8 cellular contexts compared by ENCODE assay signal in genomic region chr7:24477807-24478655, GRCh38.
DNase-seq lines count a peak whose midpoint lies in the region; ATAC-seq and TF ChIP-seq lines count a peak whose summit lies in the region.

No MANE protein-coding gene starts in this region.

- no peak overlapping the region for H3K9ac ChIP-seq in SK-N-SH

- WGBS in SK-N-SH (ENCODE audit: low lambda C conversion rate): 51% methylated on average over 5 of the region's 5 CpGs
- 25 to 37% methylated on average over 4 to 5 of the region's 5 CpGs for WGBS in thyroid gland, 2 donors

- TF ChIP-seq RAD21 in SK-N-SH (IDR thresholded peaks at IDR 0.05; ENCODE audit: low read length): no peak

- no peak overlapping the region for H3K4me3 ChIP-seq in SK-N-SH (ENCODE audit: low read depth in 2 of 2, low read length in 1 of 2)
- no peak overlapping the region for H3K4me3 ChIP-seq in thyroid gland (replicated peaks in 1 of 3)

- H3K4me1 ChIP-seq in SK-N-SH (ENCODE audit: control insufficient read depth in 1 of 2, insufficient read depth in 2 of 2, low read depth in 1 of 2, low read length in 1 of 2): peaks cover 0 to 15% of the 10 kb centered on the region in 2 experiments; a peak in 1 of 4 replicates
- H3K4me1 ChIP-seq in thyroid gland: peaks cover 41 to 58% of the 10 kb centered on the region in 2 donors

- H3F3A ChIP-seq in SK-N-SH (replicated peaks; ENCODE audit: insufficient read depth): peaks cover 5% of the 10 kb centered on the region

- H3K79me2 ChIP-seq in SK-N-SH (ENCODE audit: insufficient read depth): no peaks in the 10 kb centered on the region

- DNase-seq in DMS79 treated with DMSO at 0.1 percent for 48 hours (lab: John Stamatoyannopoulos, UW) (peak; percentile 3), DMS79 (lab: John Stamatoyannopoulos, UW) (no peak), SK-N-SH (no peak), iPS DF 19.7 (ENCODE audit: low read depth, low spot score) (peak; percentile 67), thyroid gland (peak; percentile 90 to 92), ureter (ENCODE audit: low spot score) (no peak)

- peak overlapping the region; percentile 51 for H3K4me2 ChIP-seq in SK-N-SH

- POLR2A ChIA-PET in SK-N-SH (lab: Yijun Ruan, JAX): no interaction called here

- H3K27ac ChIP-seq in SK-N-SH (ENCODE audit: low read depth in 2 of 2, low read length in 1 of 2) (peak overlapping the region in 1 of 2 experiments; percentile 58; a peak in 1 of 4 replicates), thyroid gland (peak overlapping the region; percentile 66 to 91 (median 72))

- H3K36me3 ChIP-seq in SK-N-SH (replicated peaks in 1 of 2; ENCODE audit: control insufficient read depth in 1 of 2, insufficient read depth in 2 of 2, low read length in 1 of 2) (no peaks in the 10 kb centered on the region), thyroid gland (no peaks in the 10 kb centered on the region)

- TF ChIP-seq POLR2A in thyroid gland (IDR thresholded peaks at IDR 0.05): peak in 1 of 2 donors; percentile 33

- H4K20me1 ChIP-seq in SK-N-SH (ENCODE audit: insufficient read depth): no peaks in the 10 kb centered on the region

- ATAC-seq in HG03135 (IDR thresholded peaks at IDR 0.05; ENCODE audit: unreplicated experiment) (no peak), GM18511 (IDR thresholded peaks at IDR 0.05; ENCODE audit: unreplicated experiment) (no peak)

- H2AFZ ChIP-seq in SK-N-SH (ENCODE audit: low read depth): peak overlapping the region; percentile 36

- TF ChIP-seq EP300 in SK-N-SH (IDR thresholded peaks at IDR 0.05; ENCODE audit: borderline replicate concordance in 1 of 2, low read depth in 1 of 2, low read length in 1 of 2): no peak

- H3K9me3 ChIP-seq in SK-N-SH (no peaks in the 10 kb centered on the region), thyroid gland (no peaks in the 10 kb centered on the region)

- H3K27me3 ChIP-seq in SK-N-SH (ENCODE audit: insufficient read depth) (no peaks in the 10 kb centered on the region), thyroid gland (no peaks in the 10 kb centered on the region)

- H3K9me2 ChIP-seq in SK-N-SH: no peaks in the 10 kb centered on the region

- CTCF ChIA-PET in SK-N-SH (lab: Yijun Ruan, JAX): interaction anchor here (0.6 to 1.5 kb wide), 2 partner anchors 22 to 73 kb away, joined by 3 to 5 read pairs; no protein-coding TSS in a partner anchor

- TF ChIP-seq CTCF in SK-N-SH (IDR thresholded peaks at IDR 0.05) (no peak), thyroid gland (IDR thresholded peaks at IDR 0.05) (peak in 2 of 6 experiments; percentile 22)

- intact Hi-C loops in thyroid gland (cut with DNase I): no loop called here

TF ChIP-seq in SK-N-SH, 30 proteins besides CTCF, POLR2A, EP300 and RAD21 (continues in another document):
- TF ChIP-seq REST (IDR thresholded peaks at IDR 0.05; ENCODE audit: low read depth, low read length) (no peak), CHD2 (IDR thresholded peaks at IDR 0.05; ENCODE audit: low read length, partially characterized antibody) (no peak), SIN3A (IDR thresholded peaks at IDR 0.05; ENCODE audit: borderline replicate concordance, low read depth, low read length) (no peak), RFX5 (IDR thresholded peaks at IDR 0.05; ENCODE audit: low read length) (no peak), NRF1 (IDR thresholded peaks at IDR 0.05; ENCODE audit: low read depth, low read length) (no peak), RXRA (IDR thresholded peaks at IDR 0.05; ENCODE audit: borderline replicate concordance, low read depth) (0 out of 2 replicates have a peak, but pooled peaks have one; percentile 38), TCF12 (IDR thresholded peaks at IDR 0.05) (peak; percentile 57), TAF1 (IDR thresholded peaks at IDR 0.05; ENCODE audit: borderline replicate concordance, low read depth, low read length) (0 out of 2 replicates have a peak, but pooled peaks have one; percentile 29), ZBTB33 (IDR thresholded peaks at IDR 0.05; ENCODE audit: borderline replicate concordance, low read depth) (no peak), USF1 (IDR thresholded peaks at IDR 0.05; ENCODE audit: borderline replicate concordance, low read depth) (no peak), MXI1 (IDR thresholded peaks at IDR 0.05; ENCODE audit: low read depth, low read length) (no peak), EZH2phosphoT487 (IDR thresholded peaks at IDR 0.05; ENCODE audit: borderline replicate concordance, low read depth) (no peak), FOXJ3 (CRISPR knock-in tag; IDR thresholded peaks at IDR 0.05) (no peak), RCOR1 (IDR thresholded peaks at IDR 0.05; ENCODE audit: low read length) (no peak), FOSL2 (IDR thresholded peaks at IDR 0.05; ENCODE audit: borderline replicate concordance, low read depth) (peak; percentile 83; the same call in 1 of the 2 replicates)
- TF ChIP-seq, protein P1, sequence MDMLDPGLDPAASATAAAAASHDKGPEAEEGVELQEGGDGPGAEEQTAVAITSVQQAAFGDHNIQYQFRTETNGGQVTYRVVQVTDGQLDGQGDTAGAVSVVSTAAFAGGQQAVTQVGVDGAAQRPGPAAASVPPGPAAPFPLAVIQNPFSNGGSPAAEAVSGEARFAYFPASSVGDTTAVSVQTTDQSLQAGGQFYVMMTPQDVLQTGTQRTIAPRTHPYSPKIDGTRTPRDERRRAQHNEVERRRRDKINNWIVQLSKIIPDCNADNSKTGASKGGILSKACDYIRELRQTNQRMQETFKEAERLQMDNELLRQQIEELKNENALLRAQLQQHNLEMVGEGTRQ (IDR thresholded peaks at IDR 0.05; ENCODE audit: borderline replicate concordance, low read depth, low read length): no peak
- TF ChIP-seq, protein P2, sequence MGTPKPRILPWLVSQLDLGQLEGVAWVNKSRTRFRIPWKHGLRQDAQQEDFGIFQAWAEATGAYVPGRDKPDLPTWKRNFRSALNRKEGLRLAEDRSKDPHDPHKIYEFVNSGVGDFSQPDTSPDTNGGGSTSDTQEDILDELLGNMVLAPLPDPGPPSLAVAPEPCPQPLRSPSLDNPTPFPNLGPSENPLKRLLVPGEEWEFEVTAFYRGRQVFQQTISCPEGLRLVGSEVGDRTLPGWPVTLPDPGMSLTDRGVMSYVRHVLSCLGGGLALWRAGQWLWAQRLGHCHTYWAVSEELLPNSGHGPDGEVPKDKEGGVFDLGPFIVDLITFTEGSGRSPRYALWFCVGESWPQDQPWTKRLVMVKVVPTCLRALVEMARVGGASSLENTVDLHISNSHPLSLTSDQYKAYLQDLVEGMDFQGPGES (IDR thresholded peaks at IDR 0.05; ENCODE audit: low read depth, low read length): no peak
- TF ChIP-seq, protein P3, sequence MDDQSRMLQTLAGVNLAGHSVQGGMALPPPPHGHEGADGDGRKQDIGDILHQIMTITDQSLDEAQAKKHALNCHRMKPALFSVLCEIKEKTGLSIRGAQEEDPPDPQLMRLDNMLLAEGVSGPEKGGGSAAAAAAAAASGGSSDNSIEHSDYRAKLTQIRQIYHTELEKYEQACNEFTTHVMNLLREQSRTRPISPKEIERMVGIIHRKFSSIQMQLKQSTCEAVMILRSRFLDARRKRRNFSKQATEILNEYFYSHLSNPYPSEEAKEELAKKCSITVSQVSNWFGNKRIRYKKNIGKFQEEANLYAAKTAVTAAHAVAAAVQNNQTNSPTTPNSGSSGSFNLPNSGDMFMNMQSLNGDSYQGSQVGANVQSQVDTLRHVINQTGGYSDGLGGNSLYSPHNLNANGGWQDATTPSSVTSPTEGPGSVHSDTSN (IDR thresholded peaks at IDR 0.05): peak; percentile 86

Comparison
In these comparisons a context has a peak if more than half of its experiments do, and no peak if none do; other contexts are left out.
1. DNase-seq: peak in DMS79 treated with DMSO at 0.1 percent for 48 hours (single experiment), iPS DF 19.7 (single experiment) and thyroid gland (2 of 2); none in DMS79 (single experiment), SK-N-SH (single experiment) and ureter (single experiment).